ENCODE assay signal across 7 cellular contexts in genomic region chr18:59068672-59069071, GRCh38.
"Had no signal": no experiment of that assay in that cellular context is flagged by ENCODE, and none has a peak within 500 bp of the region (broad histone marks: within the 10 kb centered on the region; RNA-seq: fewer than 3 reads in every experiment).

No MANE protein-coding gene starts in this region.

- H3K9me3 ChIP-seq: HAP-1 had no signal

- H3K27ac ChIP-seq: GM23248, HL-60 had no signal

- H3K36me3 ChIP-seq: HAP-1 had no signal

- H3K4me3 ChIP-seq: GM23248, HAP-1 had no signal

- DNase-seq: GM23248, GOT3, H7, KBM-7 had no signal

- ATAC-seq: HepG2 had no signal

- FAIRE-seq: HepG2 had no signal
